In genomic region chr2:85602476-85603234, GRCh38 we compare ENCODE assay signal across 1 cellular context.
TF ChIP-seq lines count a peak whose summit lies in the region.

Gene TMEM150A (minus strand): TSS chr2:85602698. CDS start chr2:85601948, 750 bp downstream.

TF ChIP-seq in K562, 482 proteins besides CTCF, POLR2A, EP300 and RAD21 (continued from another document):
- TF ChIP-seq ETV6 (IDR thresholded peaks at IDR 0.05; ENCODE audit: borderline replicate concordance in 1 of 2, low read depth in 2 of 2, low read length in 1 of 2) (no peak), ETV6 (CRISPR knock-in tag; IDR thresholded peaks at IDR 0.05; ENCODE audit: borderline replicate concordance) (no peak), POLR2B (IDR thresholded peaks at IDR 0.05; ENCODE audit: low read depth, partially characterized antibody) (no peak), DLX4 (CRISPR knock-in tag; IDR thresholded peaks at IDR 0.05) (no peak), ZBTB12 (CRISPR knock-in tag; IDR thresholded peaks at IDR 0.05) (peak; percentile 69), RBM34 (IDR thresholded peaks at IDR 0.05; ENCODE audit: borderline replicate concordance, insufficient read depth, low read length) (no peak), RB1 (IDR thresholded peaks at IDR 0.05; ENCODE audit: low read depth) (peak; percentile 82; the same call in 1 of the 2 replicates), HMGN3 (IDR thresholded peaks at IDR 0.05; ENCODE audit: borderline replicate concordance, extremely low read depth, insufficient read length, low read depth, low read length) (peak; percentile 92), MYC (IDR thresholded peaks at IDR 0.05; ENCODE audit: low read depth, low read length) (peak; percentile 80), MYC (CRISPR knock-in tag; IDR thresholded peaks at IDR 0.05; ENCODE audit: borderline replicate concordance, low read depth) (peak; percentile 51; the same call in 1 of the 2 replicates), ZC3H11A (IDR thresholded peaks at IDR 0.05; ENCODE audit: low read depth, low read length) (no peak), POU5F1 (IDR thresholded peaks at IDR 0.05; ENCODE audit: borderline replicate concordance, low read depth, low read length, partially characterized antibody) (no peak), CREB1 (IDR thresholded peaks at IDR 0.05) (peak; percentile 89), CREB1 (CRISPR knock-in tag; IDR thresholded peaks at IDR 0.05) (peak; percentile 87), SMARCA4 (IDR thresholded peaks at IDR 0.05) (no peak), CBX2 (IDR thresholded peaks at IDR 0.05; ENCODE audit: insufficient read depth, low read length, poor library complexity, severe bottlenecking) (no peak), GATAD2A (IDR thresholded peaks at IDR 0.05) (no peak), DDX20 (tag; IDR thresholded peaks at IDR 0.05; ENCODE audit: low read depth) (no peak), PHF20 (IDR thresholded peaks at IDR 0.05; ENCODE audit: partially characterized antibody) (no peak), DIDO1 (tag; IDR thresholded peaks at IDR 0.05; ENCODE audit: low read depth) (0 out of 2 replicates have a peak, but pooled peaks have one; percentile 35), YBX1 (IDR thresholded peaks at IDR 0.05) (no peak), CGGBP1 (CRISPR knock-in tag; IDR thresholded peaks at IDR 0.05) (peak; percentile 71; the same call in 1 of the 2 replicates), FOXP1 (CRISPR knock-in tag; IDR thresholded peaks at IDR 0.05) (no peak), ZNF165 (CRISPR knock-in tag; IDR thresholded peaks at IDR 0.05; ENCODE audit: borderline replicate concordance) (0 out of 2 replicates have a peak, but pooled peaks have one; percentile 59), HSF4 (CRISPR knock-in tag; IDR thresholded peaks at IDR 0.05; ENCODE audit: borderline replicate concordance) (no peak), GABPB1 (CRISPR knock-in tag; IDR thresholded peaks at IDR 0.05) (peak; percentile 45; the same call in 1 of the 2 replicates), CCNT2 (IDR thresholded peaks at IDR 0.05; ENCODE audit: borderline replicate concordance, extremely low read depth, insufficient read length, low read depth, low read length) (peak; percentile 88), ZBTB34 (CRISPR knock-in tag; IDR thresholded peaks at IDR 0.05) (no peak), SOX6 (IDR thresholded peaks at IDR 0.05) (0 out of 2 replicates have a peak, but pooled peaks have one; percentile 18), MAZ (CRISPR knock-in tag; conservative IDR thresholded peaks at IDR 0.05 in 1 of 2, IDR thresholded peaks at IDR 0.05 in 1 of 2) (peak; percentile 80 to 92), NR2C2 (CRISPR knock-in tag; IDR thresholded peaks at IDR 0.05) (no peak), NR2C2 (tag; IDR thresholded peaks at IDR 0.05) (peak; percentile 90), ATF1 (CRISPR knock-in tag; IDR thresholded peaks at IDR 0.05) (0 out of 2 replicates have a peak, but pooled peaks have one; percentile 50), ATF1 (tag; IDR thresholded peaks at IDR 0.05) (peak; percentile 97), ERF (CRISPR knock-in tag; IDR thresholded peaks at IDR 0.05) (0 out of 2 replicates have a peak, but pooled peaks have one; percentile 76), ZNF717 (CRISPR knock-in tag; IDR thresholded peaks at IDR 0.05) (no peak), BMI1 (IDR thresholded peaks at IDR 0.05; ENCODE audit: low read length) (no peak), PHTF2 (CRISPR knock-in tag; IDR thresholded peaks at IDR 0.05) (no peak), SIRT6 (IDR thresholded peaks at IDR 0.05; ENCODE audit: low read depth, low read length) (no peak), ZBTB17 (CRISPR knock-in tag; IDR thresholded peaks at IDR 0.05) (0 out of 2 replicates have a peak, but pooled peaks have one; percentile 31), ZNF561 (CRISPR knock-in tag; conservative IDR thresholded peaks at IDR 0.05) (no peak), RBM17 (IDR thresholded peaks at IDR 0.05; ENCODE audit: borderline replicate concordance, low read depth, low read length) (no peak), ZNF140 (CRISPR knock-in tag; IDR thresholded peaks at IDR 0.05) (no peak), ZNF830 (CRISPR knock-in tag; IDR thresholded peaks at IDR 0.05) (no peak), ZNF57 (CRISPR knock-in tag; IDR thresholded peaks at IDR 0.05) (no peak)
